Comparison of ENCODE assay signal across 8 cellular contexts in genomic region chr20:47487175-47487917, GRCh38. TPM values are rescaled to one million over a fixed set of nuclear protein-coding genes. Genes with fewer than 3 reads are reported as not detected.
DNase-seq lines count a peak whose midpoint lies in the region; ATAC-seq and TF ChIP-seq lines count a peak whose summit lies in the region.

No MANE protein-coding gene starts in this region.

- TF ChIP-seq CTCF in natural killer cell (IDR thresholded peaks at IDR 0.05) = no peak

- peak; percentile 52 for DNase-seq in NOMO-1 treated with dmso at 0.1 percent for 144 hours (lab: John Stamatoyannopoulos, UW; ENCODE audit: unreplicated experiment)
- DNase-seq in activated T-helper 2 cell treated with anti-CD3 and anti-CD28 coated beads, Interferon-gamma antibody, Interleukin-2, Interleukin-4, amounts not matched to agents 10 μg/mL and 5 μg/mL and 100 μg/mL, durations not matched to agents 14 hours and 24 hours and 36 hours (ENCODE audit: low spot score) = peak; percentile 69
- peak; percentile 53 for DNase-seq in natural killer cell
- no peak for DNase-seq in NCI-H345 treated with DMSO at 0.1 percent for 48 hours (lab: John Stamatoyannopoulos, UW; ENCODE audit: unreplicated experiment)
- DNase-seq in posterior cingulate gyrus = no peak
- no peak for DNase-seq in SHP77 treated with DMSO at 0.1 percent for 48 hours (lab: John Stamatoyannopoulos, UW)

- peak overlapping the region; percentile 99 for H3K27ac Mint-ChIP-seq in activated T-helper 2 cell treated with anti-CD3 and anti-CD28 coated beads, Interferon-gamma antibody, Interleukin-2, Interleukin-4, amounts not matched to agents 10 μg/mL and 5 μg/mL and 100 μg/mL, durations not matched to agents 14 hours and 24 hours and 36 hours
- H3K27ac Mint-ChIP-seq in natural killer cell = peak overlapping the region; percentile 95 to 99

- H3K4me3 Mint-ChIP-seq in activated T-helper 2 cell treated with anti-CD3 and anti-CD28 coated beads, Interferon-gamma antibody, Interleukin-2, Interleukin-4, amounts not matched to agents 10 μg/mL and 5 μg/mL and 100 μg/mL, durations not matched to agents 14 hours and 24 hours and 36 hours (ENCODE audit: low read depth) = peak overlapping the region; percentile 60
- peak overlapping the region; percentile 87 for H3K4me3 Mint-ChIP-seq in natural killer cell

- H3K4me1 Mint-ChIP-seq in activated T-helper 2 cell treated with anti-CD3 and anti-CD28 coated beads, Interferon-gamma antibody, Interleukin-2, Interleukin-4, amounts not matched to agents 10 μg/mL and 5 μg/mL and 100 μg/mL, durations not matched to agents 14 hours and 24 hours and 36 hours (ENCODE audit: low read depth) = peaks cover 53% of the 10 kb centered on the region
- peaks cover 22 to 29% of the 10 kb centered on the region in 2 donors for H3K4me1 Mint-ChIP-seq in natural killer cell

- intact Hi-C loops in activated T-helper 2 cell treated with anti-CD3 and anti-CD28 coated beads, Interferon-gamma antibody, Interleukin-2, Interleukin-4, amounts not matched to agents 10 μg/mL and 5 μg/mL and 100 μg/mL, durations not matched to agents 14 hours and 24 hours and 36 hours (cut with micrococcal nuclease) = loop anchor here (1.0 to 5.0 kb wide), 8 partner anchors 14 to 213 kb away; partner anchors contain the start of genes NCOA3 and ZMYND8
- intact Hi-C loops in natural killer cell (cut with micrococcal nuclease) = loop anchor here (1.0 to 2.0 kb wide), 2 partner anchors 14 to 123 kb away; partner anchors contain the start of gene NCOA3
- intact Hi-C loops in posterior cingulate gyrus (cut with DNase I) = no loop called here

- no peaks in the 10 kb centered on the region for H3K27me3 Mint-ChIP-seq in activated T-helper 2 cell treated with anti-CD3 and anti-CD28 coated beads, Interferon-gamma antibody, Interleukin-2, Interleukin-4, amounts not matched to agents 10 μg/mL and 5 μg/mL and 100 μg/mL, durations not matched to agents 14 hours and 24 hours and 36 hours (ENCODE audit: low read depth)
- no peaks in the 10 kb centered on the region for H3K27me3 Mint-ChIP-seq in natural killer cell (ENCODE audit: low read depth in 2 of 2)

- no peaks in the 10 kb centered on the region for H3K36me3 Mint-ChIP-seq in activated T-helper 2 cell treated with anti-CD3 and anti-CD28 coated beads, Interferon-gamma antibody, Interleukin-2, Interleukin-4, amounts not matched to agents 10 μg/mL and 5 μg/mL and 100 μg/mL, durations not matched to agents 14 hours and 24 hours and 36 hours (ENCODE audit: low read depth)
- H3K36me3 Mint-ChIP-seq in natural killer cell = no peaks in the 10 kb centered on the region

- H3K9me3 Mint-ChIP-seq in activated T-helper 2 cell treated with anti-CD3 and anti-CD28 coated beads, Interferon-gamma antibody, Interleukin-2, Interleukin-4, amounts not matched to agents 10 μg/mL and 5 μg/mL and 100 μg/mL, durations not matched to agents 14 hours and 24 hours and 36 hours = no peaks in the 10 kb centered on the region
- H3K9me3 Mint-ChIP-seq in natural killer cell = no peaks in the 10 kb centered on the region

- ATAC-seq in GM18499 (IDR thresholded peaks at IDR 0.05; ENCODE audit: insufficient read depth, unreplicated experiment) (peak; percentile 58), HG02610 (IDR thresholded peaks at IDR 0.05; ENCODE audit: unreplicated experiment) (peak; percentile 79), natural killer cell (peak; percentile 78 to 90 (median 85))

RNA-seq across cellular contexts. Expression of gene NCOA3, which starts 14.3 kb away (rescaled TPM):
- total RNA-seq in activated T-helper 2 cell treated with anti-CD3 and anti-CD28 coated beads, Interferon-gamma antibody, Interleukin-2, Interleukin-4, amounts not matched to agents 10 μg/mL and 5 μg/mL and 100 μg/mL, durations not matched to agents 14 hours and 24 hours and 36 hours = 119 and 126 TPM in 2 replicates
- total RNA-seq in natural killer cell = 10 to 100 TPM; 44.3 to 63.3 (median 57.8) TPM

Comparison
In these comparisons a context has a peak if more than half of its experiments do, and no peak if none do; other contexts are left out.
1. DNase-seq: peak in NOMO-1 treated with dmso at 0.1 percent for 144 hours (single experiment), activated T-helper 2 cell treated with anti-CD3 and anti-CD28 coated beads, Interferon-gamma antibody, Interleukin-2, Interleukin-4, amounts not matched to agents 10 μg/mL and 5 μg/mL and 100 μg/mL, durations not matched to agents 14 hours and 24 hours and 36 hours (single experiment) and natural killer cell (single experiment); none in NCI-H345 treated with DMSO at 0.1 percent for 48 hours (single experiment), posterior cingulate gyrus (0 of 10) and SHP77 treated with DMSO at 0.1 percent for 48 hours (single experiment).
2. Peak in every context shown above with its lines, with median percentiles within 50 percentile points of each other: ATAC-seq.